8 cellular contexts compared by ENCODE assay signal in genomic region chr5:180353963-180354574, GRCh38. TPM values are rescaled to one million over a fixed set of nuclear protein-coding genes. Genes with fewer than 3 reads are reported as not detected.
DNase-seq lines count a peak whose midpoint lies in the region; ATAC-seq and TF ChIP-seq lines count a peak whose summit lies in the region.

No MANE protein-coding gene starts in this region.

- no peak for DNase-seq in HCT116 (ENCODE audit: low read depth, low spot score)
- DNase-seq in foreskin keratinocyte = no peak
- DNase-seq in OCI-M2 (lab: John Stamatoyannopoulos, UW; ENCODE audit: unreplicated experiment) = no peak
- no peak for DNase-seq in ecto neural progenitor cell (ENCODE audit: low spot score)
- DNase-seq in D341Med (ENCODE audit: low spot score) = no peak

- peak overlapping the region; percentile 89 for H3K4me2 ChIP-seq in HCT116 (ENCODE audit: low read length)

- H3K27me3 ChIP-seq in HCT116 (ENCODE audit: insufficient read depth, low read length) (no peaks in the 10 kb centered on the region), iPS-15b (ENCODE audit: control insufficient read depth, insufficient read depth, low read length) (peaks cover 16% of the 10 kb centered on the region), skeletal muscle tissue (ENCODE audit: control insufficient read depth in 3 of 3, insufficient read depth in 3 of 3, low read length in 3 of 3) (peaks cover 19 to 44% (median 40%) of the 10 kb centered on the region in 3 donors), foreskin keratinocyte (peaks cover 58% of the 10 kb centered on the region)

- H3K9ac ChIP-seq in HCT116 (ENCODE audit: low read length) = no peak overlapping the region
- no peak overlapping the region for H3K9ac ChIP-seq in iPS-15b (ENCODE audit: low read depth, low read length)
- H3K9ac ChIP-seq in skeletal muscle tissue (ENCODE audit: low read depth in 1 of 3, low read length in 3 of 3) = peak overlapping the region; percentile 57 to 66 (median 62)

- H3K9me3 ChIP-seq in HCT116 (ENCODE audit: control insufficient read depth in 1 of 2, insufficient read depth in 1 of 2, low read depth in 1 of 2, low read length in 2 of 2) (no peaks in the 10 kb centered on the region), iPS-15b (ENCODE audit: control insufficient read depth, insufficient read depth, low read length) (no peaks in the 10 kb centered on the region), skeletal muscle tissue (ENCODE audit: control insufficient read depth in 3 of 3, low read length in 3 of 3) (no peaks in the 10 kb centered on the region)

- intact Hi-C loops in HCT116 (cut with micrococcal nuclease) = no loop called here

- ATAC-seq in HCT116 = no peak
- ATAC-seq in foreskin keratinocyte = no peak

- no peak for TF ChIP-seq POLR2A in HCT116 (IDR thresholded peaks at IDR 0.05; ENCODE audit: borderline replicate concordance, extremely low read depth, insufficient read depth, insufficient read length)

- H3K4me3 ChIP-seq in HCT116 (replicated peaks in 1 of 2; ENCODE audit: low read depth in 1 of 2, low read length in 2 of 2) (peak overlapping the region in 1 of 2 experiments; percentile 74; a peak in 2 of 4 replicates), iPS-15b (ENCODE audit: low read depth, low read length) (peak overlapping the region; percentile 78), skeletal muscle tissue (ENCODE audit: low read length in 3 of 3) (peak overlapping the region; percentile 67 to 72 (median 70))

- BruUV-seq in HCT116 (replicated peaks; lab: Mats Ljungman, UMichigan) = no TSS peak

- H3K9me3 Mint-ChIP-seq in activated naive CD8-positive, alpha-beta T cell (ENCODE audit: low read depth) = no peaks in the 10 kb centered on the region

- no peak overlapping the region for H3K27ac Mint-ChIP-seq in activated naive CD8-positive, alpha-beta T cell

- H3K27me3 Mint-ChIP-seq in activated naive CD8-positive, alpha-beta T cell = peaks cover 18% of the 10 kb centered on the region

- H4K20me1 ChIP-seq in HCT116 (ENCODE audit: insufficient read depth) = no peaks in the 10 kb centered on the region

- no peak overlapping the region for H2AFZ ChIP-seq in HCT116 (ENCODE audit: low read depth, low read length, poor library complexity, severe bottlenecking)

- POLR2A ChIA-PET in HCT116 (lab: Charles Lee) = no interaction called here

- no peaks in the 10 kb centered on the region for H3K9me2 ChIP-seq in HCT116 (ENCODE audit: insufficient read depth)

- RAD21 ChIA-PET in HCT116 (lab: Charles Lee; ENCODE audit: low non-redundant PET in 1 of 2, low total read pairs in 2 of 2, uncharacterized antibody in 2 of 2, unreplicated experiment in 2 of 2) = no interaction called here

- peak overlapping the region; percentile 81 for H3K4me3 Mint-ChIP-seq in activated naive CD8-positive, alpha-beta T cell

- H3K27ac ChIP-seq in HCT116 (ENCODE audit: low read depth, low read length) (no peak overlapping the region), skeletal muscle tissue (ENCODE audit: low read depth, low read length) (peak overlapping the region; percentile 36), foreskin keratinocyte (no peak overlapping the region)

- H3K36me3 Mint-ChIP-seq in activated naive CD8-positive, alpha-beta T cell = no peaks in the 10 kb centered on the region

- TF ChIP-seq CTCF in HCT116 (IDR thresholded peaks at IDR 0.05 in 2 of 3, conservative IDR thresholded peaks at IDR 0.05 in 1 of 3; ENCODE audit: borderline replicate concordance in 1 of 3, insufficient read depth in 1 of 3, low read depth in 2 of 3, low read length in 2 of 3) (no peak), foreskin keratinocyte (conservative IDR thresholded peaks at IDR 0.05) (no peak)

- no peaks in the 10 kb centered on the region for H3K79me2 ChIP-seq in HCT116 (ENCODE audit: insufficient read depth, low read length)

- CTCF ChIA-PET in HCT116 (lab: Charles Lee) = interaction anchor here (1.2 to 1.3 kb wide), 2 partner anchors 25 to 116 kb away, joined by 4 to 8 read pairs; no protein-coding TSS in a partner anchor

- H3K4me1 ChIP-seq in HCT116 (ENCODE audit: control insufficient read depth in 1 of 2, insufficient read depth in 2 of 2, low read length in 2 of 2) (peaks cover 0 to 9% of the 10 kb centered on the region in 2 experiments; a peak in 1 of 4 replicates), iPS-15b (ENCODE audit: control insufficient read depth, insufficient read depth, low read length) (peaks cover 17% of the 10 kb centered on the region), skeletal muscle tissue (ENCODE audit: control insufficient read depth in 3 of 3, insufficient read depth in 3 of 3, low read length in 3 of 3) (peaks cover 6 to 14% (median 11%) of the 10 kb centered on the region in 3 donors), foreskin keratinocyte (no peaks in the 10 kb centered on the region)

- H3K36me3 ChIP-seq in HCT116 (ENCODE audit: control insufficient read depth in 1 of 2, insufficient read depth in 2 of 2, low read length in 2 of 2) (no peaks in the 10 kb centered on the region), iPS-15b (ENCODE audit: control insufficient read depth, insufficient read depth, low read length) (peaks cover 11% of the 10 kb centered on the region), skeletal muscle tissue (ENCODE audit: control insufficient read depth in 3 of 3, insufficient read depth in 3 of 3, low read length in 3 of 3) (no peaks in the 10 kb centered on the region)

- H3K4me1 Mint-ChIP-seq in activated naive CD8-positive, alpha-beta T cell (ENCODE audit: low read depth) = peaks cover 7% of the 10 kb centered on the region

- no peak for TF ChIP-seq RAD21 in HCT116 (IDR thresholded peaks at IDR 0.05; ENCODE audit: low read depth)

TF ChIP-seq in HCT116, 20 proteins besides CTCF, POLR2A, EP300 and RAD21 (continues in another document):
- TF ChIP-seq EZH2phosphoT487 (IDR thresholded peaks at IDR 0.05; ENCODE audit: borderline replicate concordance) (no peak), EGR1 (IDR thresholded peaks at IDR 0.05; ENCODE audit: low read depth) (no peak), FOSL1 (IDR thresholded peaks at IDR 0.05; ENCODE audit: low read depth) (no peak), TCF7L2 (IDR thresholded peaks at IDR 0.05; ENCODE audit: borderline replicate concordance, extremely low read depth, insufficient read depth, insufficient read length) (no peak), CEBPB (IDR thresholded peaks at IDR 0.05; ENCODE audit: low read depth) (no peak), CBX3 (IDR thresholded peaks at IDR 0.05; ENCODE audit: low read depth) (no peak), YY1 (IDR thresholded peaks at IDR 0.05; ENCODE audit: extremely low read depth, insufficient replicate concordance, low read depth, low read length) (no peak), SIN3A (IDR thresholded peaks at IDR 0.05; ENCODE audit: low read depth) (no peak), JUND (IDR thresholded peaks at IDR 0.05) (no peak), MAX (IDR thresholded peaks at IDR 0.05) (no peak), ZNF274 (IDR thresholded peaks at IDR 0.05; ENCODE audit: low read depth, low read length) (no peak), SRF (IDR thresholded peaks at IDR 0.05; ENCODE audit: low read depth) (no peak), SP1 (IDR thresholded peaks at IDR 0.05; ENCODE audit: low read depth) (no peak)
- TF ChIP-seq, protein P1, sequence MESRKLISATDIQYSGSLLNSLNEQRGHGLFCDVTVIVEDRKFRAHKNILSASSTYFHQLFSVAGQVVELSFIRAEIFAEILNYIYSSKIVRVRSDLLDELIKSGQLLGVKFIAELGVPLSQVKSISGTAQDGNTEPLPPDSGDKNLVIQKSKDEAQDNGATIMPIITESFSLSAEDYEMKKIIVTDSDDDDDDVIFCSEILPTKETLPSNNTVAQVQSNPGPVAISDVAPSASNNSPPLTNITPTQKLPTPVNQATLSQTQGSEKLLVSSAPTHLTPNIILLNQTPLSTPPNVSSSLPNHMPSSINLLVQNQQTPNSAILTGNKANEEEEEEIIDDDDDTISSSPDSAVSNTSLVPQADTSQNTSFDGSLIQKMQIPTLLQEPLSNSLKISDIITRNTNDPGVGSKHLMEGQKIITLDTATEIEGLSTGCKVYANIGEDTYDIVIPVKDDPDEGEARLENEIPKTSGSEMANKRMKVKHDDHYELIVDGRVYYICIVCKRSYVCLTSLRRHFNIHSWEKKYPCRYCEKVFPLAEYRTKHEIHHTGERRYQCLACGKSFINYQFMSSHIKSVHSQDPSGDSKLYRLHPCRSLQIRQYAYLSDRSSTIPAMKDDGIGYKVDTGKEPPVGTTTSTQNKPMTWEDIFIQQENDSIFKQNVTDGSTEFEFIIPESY (IDR thresholded peaks at IDR 0.05; ENCODE audit: extremely low read depth, insufficient replicate concordance, low read length) = no peak
- TF ChIP-seq, protein P2, sequence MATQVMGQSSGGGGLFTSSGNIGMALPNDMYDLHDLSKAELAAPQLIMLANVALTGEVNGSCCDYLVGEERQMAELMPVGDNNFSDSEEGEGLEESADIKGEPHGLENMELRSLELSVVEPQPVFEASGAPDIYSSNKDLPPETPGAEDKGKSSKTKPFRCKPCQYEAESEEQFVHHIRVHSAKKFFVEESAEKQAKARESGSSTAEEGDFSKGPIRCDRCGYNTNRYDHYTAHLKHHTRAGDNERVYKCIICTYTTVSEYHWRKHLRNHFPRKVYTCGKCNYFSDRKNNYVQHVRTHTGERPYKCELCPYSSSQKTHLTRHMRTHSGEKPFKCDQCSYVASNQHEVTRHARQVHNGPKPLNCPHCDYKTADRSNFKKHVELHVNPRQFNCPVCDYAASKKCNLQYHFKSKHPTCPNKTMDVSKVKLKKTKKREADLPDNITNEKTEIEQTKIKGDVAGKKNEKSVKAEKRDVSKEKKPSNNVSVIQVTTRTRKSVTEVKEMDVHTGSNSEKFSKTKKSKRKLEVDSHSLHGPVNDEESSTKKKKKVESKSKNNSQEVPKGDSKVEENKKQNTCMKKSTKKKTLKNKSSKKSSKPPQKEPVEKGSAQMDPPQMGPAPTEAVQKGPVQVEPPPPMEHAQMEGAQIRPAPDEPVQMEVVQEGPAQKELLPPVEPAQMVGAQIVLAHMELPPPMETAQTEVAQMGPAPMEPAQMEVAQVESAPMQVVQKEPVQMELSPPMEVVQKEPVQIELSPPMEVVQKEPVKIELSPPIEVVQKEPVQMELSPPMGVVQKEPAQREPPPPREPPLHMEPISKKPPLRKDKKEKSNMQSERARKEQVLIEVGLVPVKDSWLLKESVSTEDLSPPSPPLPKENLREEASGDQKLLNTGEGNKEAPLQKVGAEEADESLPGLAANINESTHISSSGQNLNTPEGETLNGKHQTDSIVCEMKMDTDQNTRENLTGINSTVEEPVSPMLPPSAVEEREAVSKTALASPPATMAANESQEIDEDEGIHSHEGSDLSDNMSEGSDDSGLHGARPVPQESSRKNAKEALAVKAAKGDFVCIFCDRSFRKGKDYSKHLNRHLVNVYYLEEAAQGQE (IDR thresholded peaks at IDR 0.05; ENCODE audit: low read depth) = no peak

RNA-seq across cellular contexts. Expression of gene GFPT2, which starts 0.9 kb away (rescaled TPM):
- total RNA-seq in HCT116 (2021; ENCODE audit: unreplicated experiment) (16.1 TPM), skeletal muscle tissue (9.9 TPM), foreskin keratinocyte (0.04 and 0.07 TPM in 2 replicates)
- 9.3 and 11.2 TPM in 2 replicates for polyA plus RNA-seq in HCT116 (2012)
- polyA plus RNA-seq in foreskin keratinocyte = 0.02 TPM in 1 of 2 replicates, not detected in the other

Comparison
In these comparisons a context has a peak if more than half of its experiments do, and no peak if none do; other contexts are left out.
1. H3K9ac ChIP-seq: peak in skeletal muscle tissue (3 of 3); none in HCT116 (single experiment) and iPS-15b (single experiment).
2. RNA of gene GFPT2, which starts 0.9 kb away (total RNA-seq): 16.1 TPM in HCT116 (single experiment) and 9.9 TPM in skeletal muscle tissue (single experiment); 0.04 to 0.07 TPM in foreskin keratinocyte; every median in the first group is over 10 times any median in the second.